ENCODE assay signal across 8 cellular contexts in the genomic region with DNA sequence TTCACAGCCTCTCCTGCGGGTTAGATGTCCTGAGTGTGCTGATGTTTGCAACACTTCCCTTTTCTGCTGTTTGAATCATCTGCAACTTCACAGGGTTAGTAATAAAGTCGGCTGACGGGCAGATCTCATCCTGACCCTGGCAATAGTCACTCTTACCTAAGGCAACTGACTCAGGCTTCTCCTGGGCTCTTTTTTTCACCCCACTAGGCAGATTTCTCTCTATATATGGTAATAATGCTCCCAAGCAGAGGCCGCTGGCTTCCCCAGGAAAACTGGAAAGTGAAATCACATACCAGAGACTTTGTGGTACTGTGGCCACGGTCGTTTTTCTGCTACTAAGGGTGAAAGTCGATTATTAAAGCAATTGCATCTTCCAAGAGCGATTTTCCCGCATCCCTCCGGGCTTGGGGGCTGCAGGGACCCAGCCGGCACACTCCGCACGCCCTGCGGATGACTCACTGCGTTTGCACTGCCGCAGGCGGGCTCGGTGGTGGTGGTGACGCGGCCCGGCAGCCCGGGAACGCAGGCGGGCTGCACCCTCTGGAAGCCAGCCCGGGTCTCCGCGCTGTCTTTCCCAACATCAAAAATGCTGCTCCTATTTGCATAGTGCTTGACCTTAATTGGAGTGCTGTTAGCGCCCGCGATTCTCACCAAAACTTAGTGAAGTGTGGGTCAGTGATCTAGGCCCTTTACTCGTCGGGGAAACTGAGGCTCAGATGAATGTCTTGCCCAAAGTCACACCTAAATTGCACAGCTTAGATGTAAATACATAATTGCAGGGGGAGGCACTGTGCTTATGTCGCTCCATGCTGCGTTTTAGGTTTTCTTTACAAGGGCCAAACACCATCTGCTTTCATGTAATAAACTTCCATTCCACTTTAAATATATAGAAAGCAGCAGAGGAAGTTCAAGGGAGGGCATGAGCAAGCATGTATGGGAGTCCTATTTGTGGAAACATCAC. TPM values are rescaled to one million over a fixed set of nuclear protein-coding genes. Genes with fewer than 3 reads are reported as not detected.
DNase-seq lines count a peak whose midpoint lies in the region; ATAC-seq and TF ChIP-seq lines count a peak whose summit lies in the region.

No MANE protein-coding gene starts in this region.

- intact Hi-C loops in heart left ventricle (cut with DNase I), result loop anchor here (1.0 to 10.0 kb wide), 10 partner anchors 25 to 147 kb away; a partner anchor contains a TSS

- H3K27me3 ChIP-seq in heart left ventricle (no peaks in the 10 kb centered on the region), parathyroid adenoma (ENCODE audit: control insufficient read depth, insufficient read depth, low read length) (no peaks in the 10 kb centered on the region)

- ATAC-seq in HG03432 (IDR thresholded peaks at IDR 0.05; ENCODE audit: unreplicated experiment) (peak; percentile 83), heart left ventricle (peak; percentile 86 to 98 (median 97))
- ATAC-seq in activated naive CD8-positive, alpha-beta T cell treated with anti-CD3 and anti-CD28 coated beads, Interleukin-2, amount 50 U/mL, for 24 hours, result peak; percentile 70

- peak; percentile 16 for DNase-seq in activated gamma-delta T cell (lab: John Stamatoyannopoulos, UW)
- no peak for DNase-seq in activated gamma-delta T cell treated with Interleukin-2 at 50 U/mL for 16 hours
- DNase-seq in RKO (ENCODE audit: low spot score), result peak; percentile 100
- DNase-seq in activated naive CD8-positive, alpha-beta T cell treated with anti-CD3 and anti-CD28 coated beads, Interleukin-2, amount 50 U/mL, for 24 hours, result peak; percentile 61
- peak; percentile 73 to 90 (median 83) for DNase-seq in heart left ventricle
- DNase-seq in DMS153 (lab: John Stamatoyannopoulos, UW), result no peak

- peak overlapping the region; percentile 92 for H2AFZ ChIP-seq in parathyroid adenoma

- peaks cover 0 to 52% (median 10%) of the 10 kb centered on the region in 12 donors for H3K4me1 ChIP-seq in heart left ventricle
- H3K4me1 ChIP-seq in parathyroid adenoma, result peaks cover 3% of the 10 kb centered on the region

- H3K4me3 ChIP-seq in heart left ventricle, result peak overlapping the region; percentile 30 to 75 (median 65)
- peak overlapping the region; percentile 47 for H3K4me3 ChIP-seq in parathyroid adenoma (ENCODE audit: low read depth, low read length)

- TF ChIP-seq POLR2A in heart left ventricle (IDR thresholded peaks at IDR 0.05), result peak in 1 of 2 donors; percentile 48

- H3K79me2 ChIP-seq in parathyroid adenoma, result no peaks in the 10 kb centered on the region

- H3K27me3 Mint-ChIP-seq in activated naive CD8-positive, alpha-beta T cell treated with anti-CD3 and anti-CD28 coated beads, Interleukin-2, amount 50 U/mL, for 24 hours, result peaks cover 5% of the 10 kb centered on the region

- TF ChIP-seq CTCF in heart left ventricle (IDR thresholded peaks at IDR 0.05) (no peak), parathyroid adenoma (IDR thresholded peaks at IDR 0.05) (no peak)

- H3K27ac Mint-ChIP-seq in activated naive CD8-positive, alpha-beta T cell treated with anti-CD3 and anti-CD28 coated beads, Interleukin-2, amount 50 U/mL, for 24 hours, result peak overlapping the region; percentile 16

- H3K9me3 Mint-ChIP-seq in activated naive CD8-positive, alpha-beta T cell treated with anti-CD3 and anti-CD28 coated beads, Interleukin-2, amount 50 U/mL, for 24 hours, result no peaks in the 10 kb centered on the region

- peak overlapping the region; percentile 60 for H3K4me3 Mint-ChIP-seq in activated naive CD8-positive, alpha-beta T cell treated with anti-CD3 and anti-CD28 coated beads, Interleukin-2, amount 50 U/mL, for 24 hours

- no peaks in the 10 kb centered on the region for H3K36me3 Mint-ChIP-seq in activated naive CD8-positive, alpha-beta T cell treated with anti-CD3 and anti-CD28 coated beads, Interleukin-2, amount 50 U/mL, for 24 hours (ENCODE audit: low read depth)

- peak overlapping the region; percentile 14 to 89 (median 85) for H3K27ac ChIP-seq in heart left ventricle
- peak overlapping the region; percentile 40 for H3K27ac ChIP-seq in parathyroid adenoma

- WGBS in heart left ventricle, 4 donors, result 6 to 15% (median 9%) methylated on average over 29 to 34 of the region's 34 CpGs

- H3K9ac ChIP-seq in parathyroid adenoma, result no peak overlapping the region

- peak overlapping the region; percentile 69 for H3K4me2 ChIP-seq in parathyroid adenoma (ENCODE audit: low read length)

- no peaks in the 10 kb centered on the region for H3K9me3 ChIP-seq in heart left ventricle
- H3K9me3 ChIP-seq in parathyroid adenoma (ENCODE audit: control insufficient read depth, low read length), result no peaks in the 10 kb centered on the region

- H3K36me3 ChIP-seq in heart left ventricle (no peaks in the 10 kb centered on the region), parathyroid adenoma (ENCODE audit: control insufficient read depth, insufficient read depth, low read length) (no peaks in the 10 kb centered on the region)

- H3K4me1 Mint-ChIP-seq in activated naive CD8-positive, alpha-beta T cell treated with anti-CD3 and anti-CD28 coated beads, Interleukin-2, amount 50 U/mL, for 24 hours, result peaks cover 36% of the 10 kb centered on the region

RNA-seq across cellular contexts. Expression of a gene that starts 47.6 kb away (rescaled TPM):
- 1,000 to 10,000 TPM in 1 of 9 donors, 100 to 1,000 TPM in 8; 542 to 1,594 (median 701) TPM for total RNA-seq in heart left ventricle
- 1,000 to 10,000 TPM in 1 of 2 donors, 100 to 1,000 TPM in 1; 150 to 1,693 TPM for polyA plus RNA-seq in heart left ventricle

Comparison
In these comparisons a context has a peak if more than half of its experiments do, and no peak if none do; other contexts are left out.
1. DNase-seq: peak in activated gamma-delta T cell (single experiment), RKO (single experiment), activated naive CD8-positive, alpha-beta T cell treated with anti-CD3 and anti-CD28 coated beads, Interleukin-2, amount 50 U/mL, for 24 hours (single experiment) and heart left ventricle (5 of 5); none in activated gamma-delta T cell treated with Interleukin-2 at 50 U/mL for 16 hours (single experiment) and DMS153 (single experiment).
2. Peak in every context shown above with its lines, with median percentiles within 50 percentile points of each other: ATAC-seq.